In the genomic region with DNA sequence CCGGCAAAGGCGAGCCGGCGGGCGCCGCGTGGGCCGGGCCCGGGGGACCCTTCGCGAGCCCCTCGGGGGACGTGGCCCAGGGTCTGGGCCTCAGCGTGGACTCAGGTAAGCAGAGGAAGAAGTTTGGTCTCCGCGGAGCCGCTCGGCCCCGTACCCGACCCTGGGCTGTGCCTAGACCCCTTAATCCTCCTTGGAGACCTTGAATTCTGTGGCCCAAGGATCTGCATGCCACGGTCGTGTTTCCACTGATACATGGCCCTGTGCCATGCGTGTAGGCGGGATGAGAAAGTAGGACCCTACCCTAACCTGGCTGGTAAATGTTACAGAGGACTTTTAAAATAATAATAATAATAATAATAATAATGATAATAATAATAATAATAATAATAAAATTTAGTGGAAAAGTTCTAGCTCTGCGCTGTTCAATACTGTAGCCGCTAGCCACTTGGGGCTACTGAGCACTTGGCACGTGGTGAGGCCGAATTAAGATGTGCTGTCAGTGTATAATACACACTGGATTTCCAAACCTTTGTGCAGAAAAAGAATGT, we compare ENCODE assay signal across 22 cellular contexts. TPM values are rescaled to one million over a fixed set of nuclear protein-coding genes. Genes with fewer than 3 reads are reported as not detected.
A peak's percentile ranks its signal among the peaks of the same experiment; 100 is the strongest.
DNase-seq lines count a peak whose midpoint lies in the region; ATAC-seq and TF ChIP-seq lines count a peak whose summit lies in the region.
"Had no signal": no experiment of that assay in that cellular context is flagged by ENCODE, and none has a peak within 500 bp of the region (broad histone marks: within the 10 kb centered on the region; RNA-seq: fewer than 3 reads in every experiment).

No MANE protein-coding gene starts in this region.

- peaks cover 2% of the 10 kb centered on the region for H3K4me1 ChIP-seq in cardiac muscle cell (ENCODE audit: low read depth)
- H3K4me1 ChIP-seq in hepatocyte (ENCODE audit: insufficient read depth), result peaks cover 4% of the 10 kb centered on the region
- H3K4me1 ChIP-seq in neural progenitor cell, result peaks cover 14% of the 10 kb centered on the region
- no peaks in the 10 kb centered on the region for H3K4me1 ChIP-seq in testis
- H3K4me1 ChIP-seq in aorta (ENCODE audit: control insufficient read depth in 1 of 2, insufficient read depth in 2 of 2, low read length in 2 of 2), result no peaks in the 10 kb centered on the region

- H3K4me3 Mint-ChIP-seq in neural progenitor cell (peak overlapping the region; percentile 74), type B pancreatic cell (peak overlapping the region; percentile 65)
- H3K4me3 Mint-ChIP-seq: activated naive CD4-positive, alpha-beta T cell treated with anti-CD3 and anti-CD28 coated beads, Interleukin-2, amount 50 U/mL, for 24 hours had no signal

- WGBS in hepatocyte (ENCODE audit: low lambda C conversion rate, missing lambda C conversion rate), result 7% methylated on average over 25 of the region's 28 CpGs
- 4% methylated on average over 11 to 23 of the region's 28 CpGs for WGBS in testis, 2 donors
- 5 to 6% methylated on average over 28 of the region's 28 CpGs for WGBS in aorta, 2 donors

- H4K20me1 ChIP-seq in hepatocyte (ENCODE audit: insufficient read depth, poor library complexity, severe bottlenecking), result no peaks in the 10 kb centered on the region
- peaks cover 56% of the 10 kb centered on the region for H4K20me1 ChIP-seq in neural progenitor cell (ENCODE audit: low read depth)

- H3K4me1 Mint-ChIP-seq in neural progenitor cell, result peaks cover 9% of the 10 kb centered on the region
- peaks cover 4% of the 10 kb centered on the region for H3K4me1 Mint-ChIP-seq in type B pancreatic cell (ENCODE audit: unreplicated experiment)

- H3K36me3 ChIP-seq in cardiac muscle cell (no peaks in the 10 kb centered on the region), hepatocyte (replicated peaks; ENCODE audit: insufficient read depth, low read depth) (no peaks in the 10 kb centered on the region), neural progenitor cell (no peaks in the 10 kb centered on the region), testis (ENCODE audit: low read depth, missing control alignments) (no peaks in the 10 kb centered on the region), aorta (ENCODE audit: control insufficient read depth in 1 of 2, insufficient read depth in 2 of 2, low read length in 1 of 2) (no peaks in the 10 kb centered on the region)

- H2AFZ ChIP-seq in hepatocyte, result no peak overlapping the region
- H2AFZ ChIP-seq in neural progenitor cell (replicated peaks), result peak overlapping the region; percentile 74
- H2AFZ ChIP-seq: PC-9 had no signal

- intact Hi-C loops in cardiac septum (cut with DNase I), result no loop called here
- intact Hi-C loops in testis (cut with DNase I; ENCODE audit: low total_unique reads), result no loop called here
- intact Hi-C loops in aorta (cut with DNase I), result no loop called here

- H3F3A ChIP-seq in neural progenitor cell (ENCODE audit: low read depth), result peaks cover 17% of the 10 kb centered on the region

- ATAC-seq in aorta (ENCODE audit: low FRiP score), result no peak
- ATAC-seq: sciatic nerve had no signal

- H3K9me3 ChIP-seq in cardiac muscle cell (ENCODE audit: low read depth), result no peaks in the 10 kb centered on the region
- H3K9me3 ChIP-seq in hepatocyte (ENCODE audit: low read depth), result no peaks in the 10 kb centered on the region
- no peaks in the 10 kb centered on the region for H3K9me3 ChIP-seq in neural progenitor cell (ENCODE audit: low read depth)
- no peaks in the 10 kb centered on the region for H3K9me3 ChIP-seq in testis
- H3K9me3 ChIP-seq in aorta (ENCODE audit: control insufficient read depth, low read length), result no peaks in the 10 kb centered on the region

- H3K27ac ChIP-seq in cardiac muscle cell, result no peak overlapping the region
- H3K27ac ChIP-seq in hepatocyte, result no peak overlapping the region
- no peak overlapping the region for H3K27ac ChIP-seq in neural progenitor cell
- H3K27ac ChIP-seq in testis, result no peak overlapping the region
- no peak overlapping the region for H3K27ac ChIP-seq in aorta (ENCODE audit: low read depth in 1 of 2, low read length in 2 of 2)
- H3K27ac ChIP-seq: PC-9 had no signal

- no peak overlapping the region for H3K9ac ChIP-seq in neural progenitor cell

- peaks cover 82% of the 10 kb centered on the region for H3K27me3 Mint-ChIP-seq in neural progenitor cell (ENCODE audit: insufficient read depth, low read depth)
- H3K27me3 Mint-ChIP-seq in type B pancreatic cell, result peaks cover 97% of the 10 kb centered on the region

- TF ChIP-seq POLR2A in testis (IDR thresholded peaks at IDR 0.05), result no peak

- H3K9me3 Mint-ChIP-seq in neural progenitor cell, result peaks cover 3% of the 10 kb centered on the region
- H3K9me3 Mint-ChIP-seq in type B pancreatic cell, result no peaks in the 10 kb centered on the region
- H3K9me3 Mint-ChIP-seq: activated naive CD4-positive, alpha-beta T cell treated with anti-CD3 and anti-CD28 coated beads, Interleukin-2, amount 50 U/mL, for 24 hours had no signal

- H3K36me3 Mint-ChIP-seq in neural progenitor cell (no peaks in the 10 kb centered on the region), type B pancreatic cell (no peaks in the 10 kb centered on the region)
- H3K36me3 Mint-ChIP-seq: activated naive CD4-positive, alpha-beta T cell treated with anti-CD3 and anti-CD28 coated beads, Interleukin-2, amount 50 U/mL, for 24 hours had no signal

- H3K27ac Mint-ChIP-seq in neural progenitor cell (no peak overlapping the region), type B pancreatic cell (no peak overlapping the region)
- H3K27ac Mint-ChIP-seq: activated naive CD4-positive, alpha-beta T cell treated with anti-CD3 and anti-CD28 coated beads, Interleukin-2, amount 50 U/mL, for 24 hours had no signal

- H3K27me3 ChIP-seq in cardiac muscle cell, result peaks cover 100% of the 10 kb centered on the region
- H3K27me3 ChIP-seq in hepatocyte, result peaks cover 97% of the 10 kb centered on the region
- H3K27me3 ChIP-seq in neural progenitor cell, result peaks cover 100% of the 10 kb centered on the region
- no peaks in the 10 kb centered on the region for H3K27me3 ChIP-seq in testis
- peaks cover 0 to 4% of the 10 kb centered on the region in 2 donors for H3K27me3 ChIP-seq in aorta (ENCODE audit: control insufficient read depth in 1 of 2, insufficient read depth in 2 of 2, low read length in 1 of 2)

- H3K4me2 ChIP-seq in hepatocyte, result peak overlapping the region; percentile 93
- peak overlapping the region; percentile 90 for H3K4me2 ChIP-seq in neural progenitor cell
- H3K4me2 ChIP-seq: PC-9 had no signal

- no peaks in the 10 kb centered on the region for H3K79me2 ChIP-seq in hepatocyte
- H3K79me2 ChIP-seq in neural progenitor cell (ENCODE audit: low read depth), result no peaks in the 10 kb centered on the region

- no peaks in the 10 kb centered on the region for H3K9me2 ChIP-seq in hepatocyte (replicated peaks; ENCODE audit: insufficient read depth)

- H3K4me3 ChIP-seq in cardiac muscle cell, result peak overlapping the region; percentile 33
- H3K4me3 ChIP-seq in hepatocyte, result no peak overlapping the region
- H3K4me3 ChIP-seq in neural progenitor cell, result peak overlapping the region; percentile 54
- peak overlapping the region in 1 of 2 donors; percentile 36 for H3K4me3 ChIP-seq in testis
- H3K4me3 ChIP-seq in aorta (ENCODE audit: low read length in 2 of 2), result peak overlapping the region in 1 of 2 donors; percentile 9
- H3K4me3 ChIP-seq: lung, PC-9 had no signal

- no peak for TF ChIP-seq CTCF in cardiac muscle cell (IDR thresholded peaks at IDR 0.05; ENCODE audit: low read depth, low read length)
- no peak for TF ChIP-seq CTCF in hepatocyte (IDR thresholded peaks at IDR 0.05; ENCODE audit: poor library complexity)
- no peak for TF ChIP-seq CTCF in neural progenitor cell (IDR thresholded peaks at IDR 0.05)
- TF ChIP-seq CTCF in type B pancreatic cell (conservative IDR thresholded peaks at IDR 0.05), result no peak
- TF ChIP-seq CTCF in testis (IDR thresholded peaks at IDR 0.05), result no peak

- DNase-seq in cardiac muscle cell (ENCODE audit: low read depth in 1 of 2, low spot score in 1 of 2), result no peak
- no peak for DNase-seq in cardiac septum (ENCODE audit: low spot score)
- DNase-seq in hepatocyte (ENCODE audit: low spot score), result no peak
- no peak for DNase-seq in neural progenitor cell (ENCODE audit: low spot score)
- DNase-seq in type B pancreatic cell (ENCODE audit: extremely low spot score, unreplicated experiment), result no peak
- DNase-seq in testis, result no peak
- DNase-seq in inferior parietal cortex (ENCODE audit: extremely low spot score), result no peak
- DNase-seq in aorta, result no peak
- DNase-seq: activated CD4-positive, alpha-beta T cell treated with anti-CD3 and anti-CD28 coated beads for 4 hours; activated T-cell treated with anti-CD3 and anti-CD28 coated beads for 4 hours; DMS79 treated with DMSO at 0.1 percent for 48 hours; effector CD4-positive, alpha-beta T cell; NCI-H1092; NCI-H2107; NCI-H69; PC-9; T-helper 9 cell had no signal

RNA-seq across cellular contexts. Expression of a gene that starts 5.7 kb away (rescaled TPM):
- total RNA-seq in cardiac muscle cell, result not detected in 2 replicates
- polyA plus RNA-seq in cardiac muscle cell, result not detected in 2 replicates
- 38.1 TPM for total RNA-seq in cardiac septum
- total RNA-seq in hepatocyte, result not detected in 2 replicates
- 0.29 TPM in 1 of 2 replicates, not detected in the other for polyA plus RNA-seq in hepatocyte
- total RNA-seq in neural progenitor cell (ENCODE audit: low replicate concordance), result not detected in 2 replicates
- total RNA-seq in type B pancreatic cell (ENCODE audit: low replicate concordance), result 0.31 and 3.0 TPM in 2 replicates
- total RNA-seq in testis, result 1 to 10 TPM; 1.7 TPM
- 1.7 TPM for polyA plus RNA-seq in testis (ENCODE audit: insufficient read depth, low read depth, low replicate concordance)
- not detected for total RNA-seq in aorta
- polyA plus RNA-seq in aorta, result not detected
- total RNA-seq: A673, lung, PC-9, sciatic nerve, SK-MEL-5 had no signal
- polyA plus RNA-seq: lung had no signal
